In the genomic region with DNA sequence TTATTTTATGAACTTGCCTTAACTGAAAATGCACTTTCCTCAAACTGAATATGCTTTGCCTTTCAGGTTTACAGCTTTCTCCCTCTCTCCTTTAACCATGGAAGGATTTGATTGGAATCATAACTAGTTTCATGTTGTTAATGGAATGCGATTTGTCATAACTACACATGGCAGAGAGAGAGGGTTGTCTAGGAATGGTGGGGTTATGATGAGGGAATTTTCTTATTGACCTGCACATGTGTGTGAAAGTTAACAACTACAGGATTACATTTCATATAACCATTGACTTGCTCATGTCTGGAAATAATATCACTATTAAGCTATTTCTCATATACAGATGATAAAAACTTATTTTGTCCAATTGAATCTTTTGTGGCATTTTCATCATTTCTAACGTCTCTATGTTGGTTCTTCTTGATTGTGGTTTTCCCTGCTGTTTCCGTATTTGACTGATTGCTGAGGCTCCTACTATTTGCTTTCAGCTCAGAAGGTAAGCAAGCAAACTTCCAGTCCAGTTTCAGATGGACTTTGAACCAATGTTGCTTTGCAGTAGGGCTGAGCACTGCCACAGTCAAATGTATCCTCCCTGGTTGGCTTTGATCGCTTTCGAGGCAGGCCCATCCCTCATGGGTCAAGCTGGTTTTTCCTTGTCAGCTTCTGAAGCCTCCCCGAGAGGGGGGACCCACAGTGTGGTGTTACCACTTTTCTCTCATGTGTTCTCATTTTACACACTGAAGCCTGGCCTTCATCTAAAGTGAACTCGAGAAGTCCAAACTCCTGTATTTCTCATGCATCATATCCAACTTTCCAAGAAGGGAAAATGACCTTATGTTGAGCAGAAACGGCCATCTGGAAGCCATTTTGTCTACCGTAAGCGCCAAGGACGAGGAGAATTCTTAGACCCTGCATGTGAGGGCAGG, we compare ENCODE assay signal across 21 cellular contexts. TPM values are rescaled to one million over a fixed set of nuclear protein-coding genes. Genes with fewer than 3 reads are reported as not detected.
DNase-seq lines count a peak whose midpoint lies in the region; ATAC-seq, FAIRE-seq and TF ChIP-seq lines count a peak whose summit lies in the region.
"Had no signal": no experiment of that assay in that cellular context is flagged by ENCODE, and none has a peak within 500 bp of the region (broad histone marks: within the 10 kb centered on the region; RNA-seq: fewer than 3 reads in every experiment).

No MANE protein-coding gene starts in this region.

- intact Hi-C loops in Calu3 (cut with micrococcal nuclease; ENCODE audit: unreplicated experiment): loop anchor here (2.0 to 10.0 kb wide), 2 partner anchors 202 to 256 kb away; no protein-coding TSS in a partner anchor
- intact Hi-C loops in PC-9 (cut with micrococcal nuclease; ENCODE audit: unreplicated experiment): loop anchor here (10.0 kb wide), 1 partner anchor 1786 kb away; no protein-coding TSS in a partner anchor
- intact Hi-C loops in mammary epithelial cell (cut with micrococcal nuclease): no loop called here

- H3K79me2 ChIP-seq in PC-9 (ENCODE audit: low read depth): no peaks in the 10 kb centered on the region
- H3K79me2 ChIP-seq in mammary epithelial cell (ENCODE audit: insufficient read depth, low read length): no peaks in the 10 kb centered on the region

- TF ChIP-seq CTCF in Calu3 (IDR thresholded peaks at IDR 0.05; ENCODE audit: unreplicated experiment) (no peak), PC-9 (conservative IDR thresholded peaks at IDR 0.05) (no peak), progenitor cell of endocrine pancreas (IDR thresholded peaks at IDR 0.05; ENCODE audit: unreplicated experiment) (no peak), mammary epithelial cell (conservative IDR thresholded peaks at IDR 0.05 in 1 of 2, IDR thresholded peaks at IDR 0.05 in 1 of 2; ENCODE audit: extremely low read depth in 1 of 2, insufficient read depth in 1 of 2, low read depth in 1 of 2, low read length in 2 of 2) (no peak), chondrocyte (IDR thresholded peaks at IDR 0.05) (no peak)

- H3K27me3 Mint-ChIP-seq in Calu3 (ENCODE audit: unreplicated experiment) (no peaks in the 10 kb centered on the region), progenitor cell of endocrine pancreas (no peaks in the 10 kb centered on the region), chondrocyte (ENCODE audit: low read depth) (no peaks in the 10 kb centered on the region)

- no peak for ATAC-seq in HG02970 (IDR thresholded peaks at IDR 0.05; ENCODE audit: low FRiP score, unreplicated experiment)
- ATAC-seq: activated CD8-positive, alpha-beta T cell treated with anti-CD3 and anti-CD28 coated beads, Interleukin-2, amount 10 ng/mL, durations not matched to agents 7 days and 5 days had no signal

- H3K4me3 ChIP-seq in PC-9: no peak overlapping the region
- no peak overlapping the region for H3K4me3 ChIP-seq in mammary epithelial cell (replicated peaks in 1 of 3; ENCODE audit: insufficient read depth in 1 of 3, low read depth in 2 of 3, low read length in 3 of 3)
- H3K4me3 ChIP-seq: BLaER1 treated with 17β-estradiol and CSF1 and Interleukin-3, amounts not matched to agents 10 nM and 100 nM; prostate gland; upper lobe of left lung had no signal

- H3K9me2 ChIP-seq in PC-9 (ENCODE audit: insufficient read depth): no peaks in the 10 kb centered on the region

- H3K4me3 Mint-ChIP-seq in Calu3 (ENCODE audit: low read depth, unreplicated experiment) (no peak overlapping the region), progenitor cell of endocrine pancreas (ENCODE audit: low read depth) (peak overlapping the region; percentile 4), chondrocyte (ENCODE audit: unreplicated experiment) (no peak overlapping the region)
- H3K4me3 Mint-ChIP-seq: activated CD8-positive, alpha-beta T cell treated with anti-CD3 and anti-CD28 coated beads, Interleukin-2, amount 10 ng/mL, durations not matched to agents 7 days and 5 days had no signal

- peak; percentile 62 for FAIRE-seq in islet of Langerhans (lab: Jason Lieb, UNC)

- H3K36me3 Mint-ChIP-seq in Calu3 (ENCODE audit: insufficient read depth, unreplicated experiment): peaks cover 8% of the 10 kb centered on the region
- no peaks in the 10 kb centered on the region for H3K36me3 Mint-ChIP-seq in progenitor cell of endocrine pancreas (ENCODE audit: insufficient read depth)
- no peaks in the 10 kb centered on the region for H3K36me3 Mint-ChIP-seq in chondrocyte (ENCODE audit: low read depth)

- H3K4me1 Mint-ChIP-seq in Calu3 (ENCODE audit: low read depth, unreplicated experiment) (peaks cover 37% of the 10 kb centered on the region), progenitor cell of endocrine pancreas (ENCODE audit: low read depth) (peaks cover 35% of the 10 kb centered on the region), chondrocyte (ENCODE audit: low read depth) (peaks cover 32% of the 10 kb centered on the region)

- DNase-seq in Calu3: peak; percentile 37
- no peak for DNase-seq in PC-9
- DNase-seq in progenitor cell of endocrine pancreas (ENCODE audit: low spot score, unreplicated experiment): no peak
- DNase-seq in activated naive CD4-positive, alpha-beta T cell treated with Interleukin-2 at 50 U/mL for 16 hours: no peak
- no peak for DNase-seq in mammary epithelial cell
- no peak for DNase-seq in chondrocyte (ENCODE audit: low spot score)
- DNase-seq: activated CD8-positive, alpha-beta T cell treated with anti-CD3 and anti-CD28 coated beads, Interleukin-2, amount 10 ng/mL, durations not matched to agents 7 days and 5 days; activated effector memory CD4-positive, alpha-beta T cell treated with Interleukin-2 at 50 U/mL for 16 hours; activated T-cell treated with anti-CD3 and anti-CD28 coated beads for 4 hours; H7; NCI-H1436 treated with DMSO at 0.1 percent for 48 hours; NCI-H2107; NCI-H446 treated with DMSO at 0.1 percent for 48 hours; OCI-M1; Right ventricle myocardium superior; upper lobe of left lung had no signal

- H3K9me3 ChIP-seq in PC-9 (ENCODE audit: insufficient read depth, low read depth) (no peaks in the 10 kb centered on the region), mammary epithelial cell (replicated peaks; ENCODE audit: insufficient read depth, low read length) (no peaks in the 10 kb centered on the region)
- H3K9me3 ChIP-seq: prostate gland, upper lobe of left lung had no signal

- H3K27me3 ChIP-seq in PC-9 (ENCODE audit: insufficient read depth, low read depth) (no peaks in the 10 kb centered on the region), mammary epithelial cell (ENCODE audit: insufficient read depth, low read length) (no peaks in the 10 kb centered on the region)
- H3K27me3 ChIP-seq: upper lobe of left lung had no signal

- H3K4me2 ChIP-seq in PC-9 (no peak overlapping the region), mammary epithelial cell (ENCODE audit: insufficient read depth, low read depth, low read length) (no peak overlapping the region)
- H3K4me2 ChIP-seq: BLaER1 treated with 17β-estradiol and CSF1 and Interleukin-3, amounts not matched to agents 10 nM and 100 nM had no signal

- H2AFZ ChIP-seq in PC-9 (0 out of 2 replicates have a peak overlapping the region, but pooled peaks have one; percentile 24), mammary epithelial cell (ENCODE audit: low read depth, low read length) (no peak overlapping the region)

- H3K27ac ChIP-seq in PC-9 (no peak overlapping the region), mammary epithelial cell (ENCODE audit: insufficient read depth, low read depth, low read length) (no peak overlapping the region)
- H3K27ac ChIP-seq: BLaER1 treated with 17β-estradiol and CSF1 and Interleukin-3, amounts not matched to agents 10 nM and 100 nM; HL-60; prostate gland; upper lobe of left lung had no signal

- H3K4me1 ChIP-seq in PC-9 (replicated peaks; ENCODE audit: insufficient read depth) (peaks cover 10% of the 10 kb centered on the region), mammary epithelial cell (ENCODE audit: insufficient read depth, low read length) (peaks cover 15% of the 10 kb centered on the region)
- H3K4me1 ChIP-seq: prostate gland had no signal

- 93% methylated on average over 11 of the region's 11 CpGs for WGBS in mammary epithelial cell (ENCODE audit: low coverage, missing lambda C conversion rate)

- CTCF ChIA-PET in Calu3 (lab: Charles Lee): interaction anchor here (1.0 to 1.5 kb wide), 4 partner anchors 8 to 22 kb away, joined by 3 to 5 read pairs (median 4); partner anchors contain the start of gene CCN2
- CTCF ChIA-PET in PC-9 (lab: Charles Lee): no interaction called here
- CTCF ChIA-PET in mammary epithelial cell (lab: Charles Lee; ENCODE audit: low non-redundant PET): interaction anchor here (0.5 to 0.7 kb wide), 2 partner anchors 22 to 92 kb away, joined by 3 to 5 read pairs; no protein-coding TSS in a partner anchor

- H3K27ac Mint-ChIP-seq in Calu3 (ENCODE audit: unreplicated experiment): peak overlapping the region; percentile 45
- H3K27ac Mint-ChIP-seq in progenitor cell of endocrine pancreas: peak overlapping the region; percentile 88
- no peak overlapping the region for H3K27ac Mint-ChIP-seq in chondrocyte (ENCODE audit: unreplicated experiment)
- H3K27ac Mint-ChIP-seq: activated CD8-positive, alpha-beta T cell treated with anti-CD3 and anti-CD28 coated beads, Interleukin-2, amount 10 ng/mL, durations not matched to agents 7 days and 5 days had no signal

- in situ Hi-C loops in mammary epithelial cell (cut with MboI; ENCODE audit: low sequenced_read_pairs in 2 of 2): no loop called here

- POLR2A ChIA-PET in PC-9 (lab: Charles Lee; ENCODE audit: unreplicated experiment): no interaction called here

- H4K20me1 ChIP-seq in PC-9 (ENCODE audit: insufficient read depth) (no peaks in the 10 kb centered on the region), mammary epithelial cell (ENCODE audit: insufficient read depth, low read length) (no peaks in the 10 kb centered on the region)
- H4K20me1 ChIP-seq: BLaER1 treated with 17β-estradiol and CSF1 and Interleukin-3, amounts not matched to agents 10 nM and 100 nM had no signal

- H3F3A ChIP-seq in PC-9 (ENCODE audit: insufficient read depth, low read depth): no peaks in the 10 kb centered on the region

- H3K9ac ChIP-seq in mammary epithelial cell (ENCODE audit: insufficient read depth, low read length): no peak overlapping the region
- H3K9ac ChIP-seq: BLaER1 treated with 17β-estradiol and CSF1 and Interleukin-3, amounts not matched to agents 10 nM and 100 nM had no signal

- H3K36me3 ChIP-seq in PC-9 (ENCODE audit: low read depth): no peaks in the 10 kb centered on the region
- no peaks in the 10 kb centered on the region for H3K36me3 ChIP-seq in mammary epithelial cell (ENCODE audit: insufficient read depth, low read length)
- H3K36me3 ChIP-seq: BLaER1 treated with 17β-estradiol and CSF1 and Interleukin-3, amounts not matched to agents 10 nM and 100 nM; prostate gland; upper lobe of left lung had no signal

- BruUV-seq in Calu3 (replicated peaks; lab: Mats Ljungman, UMichigan) (no TSS peak), PC-9 (replicated peaks; lab: Mats Ljungman, UMichigan) (no TSS peak), mammary epithelial cell (replicated peaks; lab: Mats Ljungman, UMichigan) (no TSS peak)

- dilution Hi-C loops in mammary epithelial cell (cut with HindIII; ENCODE audit: low sequenced_read_pairs): no loop called here

- H3K9me3 Mint-ChIP-seq in Calu3 (ENCODE audit: low read depth, unreplicated experiment): no peaks in the 10 kb centered on the region
- no peaks in the 10 kb centered on the region for H3K9me3 Mint-ChIP-seq in progenitor cell of endocrine pancreas (ENCODE audit: low read depth)
- H3K9me3 Mint-ChIP-seq in chondrocyte (ENCODE audit: low read depth): no peaks in the 10 kb centered on the region

RNA-seq across cellular contexts. Expression of gene CCN2, which starts 7.6 kb away (rescaled TPM):
- total RNA-seq in Calu3 (2022) (159 and 373 TPM in 2 replicates), PC-9 (2021) (20.2 and 34.1 TPM in 2 replicates), progenitor cell of endocrine pancreas (31.8 and 33.5 TPM in 2 replicates), mammary epithelial cell (100 to 1,000 TPM; 114 to 225 TPM), chondrocyte (1,296 to 1,346 TPM (median 1,334 TPM) in 3 replicates)
- 29.5 TPM for polyA plus RNA-seq in mammary epithelial cell
- 29.8 TPM for polyA minus RNA-seq in mammary epithelial cell
- total RNA-seq: activated CD8-positive, alpha-beta T cell treated with anti-CD3 and anti-CD28 coated beads, Interleukin-2, amount 10 ng/mL, durations not matched to agents 7 days and 5 days had no signal
